1 cellular context compared by ENCODE assay signal in genomic region chr3:15332405-15333098, GRCh38.
TF ChIP-seq lines count a peak whose summit lies in the region.

Gene SH3BP5, minus strand, starts transcription at chr3:15332586. Its CDS starts 178 bp downstream, at chr3:15332408.

TF ChIP-seq in K562, 482 proteins besides CTCF, POLR2A, EP300 and RAD21 (continued from another document and continues in another):
- TF ChIP-seq SIN3A (IDR thresholded peaks at IDR 0.05; ENCODE audit: borderline replicate concordance in 2 of 2, control insufficient read depth in 1 of 2, low read depth in 2 of 2, low read length in 2 of 2) (peak in 1 of 2 experiments; percentile 71; a peak in 1 of 4 replicates), XRCC3 (IDR thresholded peaks at IDR 0.05) (no peak), LEF1 (IDR thresholded peaks at IDR 0.05) (no peak), ZNF589 (CRISPR knock-in tag; IDR thresholded peaks at IDR 0.05; ENCODE audit: low read depth) (no peak), PBX2 (CRISPR knock-in tag; IDR thresholded peaks at IDR 0.05; ENCODE audit: low read depth) (no peak), PBX2 (tag; conservative IDR thresholded peaks at IDR 0.05; ENCODE audit: low read depth) (no peak), NRF1 (conservative IDR thresholded peaks at IDR 0.05 in 1 of 2, IDR thresholded peaks at IDR 0.05 in 1 of 2) (peak; percentile 40 to 54), KAT7 (CRISPR knock-in tag; IDR thresholded peaks at IDR 0.05; ENCODE audit: borderline replicate concordance) (no peak), KLF10 (CRISPR knock-in tag; IDR thresholded peaks at IDR 0.05) (no peak), ZFX (CRISPR knock-in tag; IDR thresholded peaks at IDR 0.05) (peak; percentile 66), ARID3A (IDR thresholded peaks at IDR 0.05; ENCODE audit: borderline replicate concordance, low read depth, low read length) (no peak), JUND (IDR thresholded peaks at IDR 0.05; ENCODE audit: borderline replicate concordance, low read depth, low read length) (0 out of 2 replicates have a peak, but pooled peaks have one; percentile 15), JUND (tag; IDR thresholded peaks at IDR 0.05; ENCODE audit: borderline replicate concordance, low read depth, low read length) (peak; percentile 34; the same call in 1 of the 3 replicates), ZNF239 (CRISPR knock-in tag; IDR thresholded peaks at IDR 0.05) (no peak), MCM2 (IDR thresholded peaks at IDR 0.05; ENCODE audit: low read depth) (no peak), GMEB1 (CRISPR knock-in tag; IDR thresholded peaks at IDR 0.05) (no peak), TAL1 (IDR thresholded peaks at IDR 0.05) (no peak), L3MBTL2 (IDR thresholded peaks at IDR 0.05) (peak; percentile 76), MAZ (CRISPR knock-in tag; conservative IDR thresholded peaks at IDR 0.05 in 1 of 2, IDR thresholded peaks at IDR 0.05 in 1 of 2) (peak; percentile 63 to 66; a peak in 3 of 4 replicates), ZNF41 (CRISPR knock-in tag; conservative IDR thresholded peaks at IDR 0.05) (no peak), GABPB1 (CRISPR knock-in tag; IDR thresholded peaks at IDR 0.05) (peak; percentile 46), ELF1 (tag; IDR thresholded peaks at IDR 0.05) (no peak; the same call in 1 of the 2 replicates), NCOA2 (IDR thresholded peaks at IDR 0.05; ENCODE audit: partially characterized antibody in 2 of 2) (no peak), MNT (conservative IDR thresholded peaks at IDR 0.05) (peak in 1 of 2 experiments; percentile 33; a peak in 1 of 4 replicates), E2F6 (IDR thresholded peaks at IDR 0.05; ENCODE audit: borderline replicate concordance in 1 of 2, extremely low read depth in 1 of 2, insufficient read depth in 1 of 2, insufficient read length in 1 of 2, low read depth in 1 of 2, low read length in 1 of 2, poor library complexity in 1 of 2, severe bottlenecking in 1 of 2) (peak; percentile 13 to 84), ZNF175 (CRISPR knock-in tag; IDR thresholded peaks at IDR 0.05; ENCODE audit: low read depth) (no peak), SMAD1 (IDR thresholded peaks at IDR 0.05; ENCODE audit: low read depth, low read length, partially characterized antibody) (peak; percentile 23), PRPF4 (IDR thresholded peaks at IDR 0.05; ENCODE audit: insufficient read depth, low read depth, low read length, poor library complexity, severe bottlenecking) (no peak), ZBTB17 (CRISPR knock-in tag; IDR thresholded peaks at IDR 0.05) (0 out of 2 replicates have a peak, but pooled peaks have one; percentile 45), BRD9 (IDR thresholded peaks at IDR 0.05; ENCODE audit: low read depth, partially characterized antibody) (no peak), ZNF583 (CRISPR knock-in tag; IDR thresholded peaks at IDR 0.05) (peak; percentile 65; the same call in 1 of the 2 replicates), ZNF431 (CRISPR knock-in tag; IDR thresholded peaks at IDR 0.05) (no peak; the same call in 1 of the 2 replicates), ZNF384 (IDR thresholded peaks at IDR 0.05; ENCODE audit: low read depth, low read length) (no peak), HLTF (IDR thresholded peaks at IDR 0.05) (no peak), PCBP1 (IDR thresholded peaks at IDR 0.05; ENCODE audit: low read depth, low read length, poor library complexity, severe bottlenecking) (peak; percentile 7)
- TF ChIP-seq, protein P1, sequence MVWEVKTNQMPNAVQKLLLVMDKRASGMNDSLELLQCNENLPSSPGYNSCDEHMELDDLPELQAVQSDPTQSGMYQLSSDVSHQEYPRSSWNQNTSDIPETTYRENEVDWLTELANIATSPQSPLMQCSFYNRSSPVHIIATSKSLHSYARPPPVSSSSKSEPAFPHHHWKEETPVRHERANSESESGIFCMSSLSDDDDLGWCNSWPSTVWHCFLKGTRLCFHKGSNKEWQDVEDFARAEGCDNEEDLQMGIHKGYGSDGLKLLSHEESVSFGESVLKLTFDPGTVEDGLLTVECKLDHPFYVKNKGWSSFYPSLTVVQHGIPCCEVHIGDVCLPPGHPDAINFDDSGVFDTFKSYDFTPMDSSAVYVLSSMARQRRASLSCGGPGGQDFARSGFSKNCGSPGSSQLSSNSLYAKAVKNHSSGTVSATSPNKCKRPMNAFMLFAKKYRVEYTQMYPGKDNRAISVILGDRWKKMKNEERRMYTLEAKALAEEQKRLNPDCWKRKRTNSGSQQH (CRISPR knock-in tag; IDR thresholded peaks at IDR 0.05): 0 out of 2 replicates have a peak, but pooled peaks have one; percentile 4
- TF ChIP-seq, protein P2, sequence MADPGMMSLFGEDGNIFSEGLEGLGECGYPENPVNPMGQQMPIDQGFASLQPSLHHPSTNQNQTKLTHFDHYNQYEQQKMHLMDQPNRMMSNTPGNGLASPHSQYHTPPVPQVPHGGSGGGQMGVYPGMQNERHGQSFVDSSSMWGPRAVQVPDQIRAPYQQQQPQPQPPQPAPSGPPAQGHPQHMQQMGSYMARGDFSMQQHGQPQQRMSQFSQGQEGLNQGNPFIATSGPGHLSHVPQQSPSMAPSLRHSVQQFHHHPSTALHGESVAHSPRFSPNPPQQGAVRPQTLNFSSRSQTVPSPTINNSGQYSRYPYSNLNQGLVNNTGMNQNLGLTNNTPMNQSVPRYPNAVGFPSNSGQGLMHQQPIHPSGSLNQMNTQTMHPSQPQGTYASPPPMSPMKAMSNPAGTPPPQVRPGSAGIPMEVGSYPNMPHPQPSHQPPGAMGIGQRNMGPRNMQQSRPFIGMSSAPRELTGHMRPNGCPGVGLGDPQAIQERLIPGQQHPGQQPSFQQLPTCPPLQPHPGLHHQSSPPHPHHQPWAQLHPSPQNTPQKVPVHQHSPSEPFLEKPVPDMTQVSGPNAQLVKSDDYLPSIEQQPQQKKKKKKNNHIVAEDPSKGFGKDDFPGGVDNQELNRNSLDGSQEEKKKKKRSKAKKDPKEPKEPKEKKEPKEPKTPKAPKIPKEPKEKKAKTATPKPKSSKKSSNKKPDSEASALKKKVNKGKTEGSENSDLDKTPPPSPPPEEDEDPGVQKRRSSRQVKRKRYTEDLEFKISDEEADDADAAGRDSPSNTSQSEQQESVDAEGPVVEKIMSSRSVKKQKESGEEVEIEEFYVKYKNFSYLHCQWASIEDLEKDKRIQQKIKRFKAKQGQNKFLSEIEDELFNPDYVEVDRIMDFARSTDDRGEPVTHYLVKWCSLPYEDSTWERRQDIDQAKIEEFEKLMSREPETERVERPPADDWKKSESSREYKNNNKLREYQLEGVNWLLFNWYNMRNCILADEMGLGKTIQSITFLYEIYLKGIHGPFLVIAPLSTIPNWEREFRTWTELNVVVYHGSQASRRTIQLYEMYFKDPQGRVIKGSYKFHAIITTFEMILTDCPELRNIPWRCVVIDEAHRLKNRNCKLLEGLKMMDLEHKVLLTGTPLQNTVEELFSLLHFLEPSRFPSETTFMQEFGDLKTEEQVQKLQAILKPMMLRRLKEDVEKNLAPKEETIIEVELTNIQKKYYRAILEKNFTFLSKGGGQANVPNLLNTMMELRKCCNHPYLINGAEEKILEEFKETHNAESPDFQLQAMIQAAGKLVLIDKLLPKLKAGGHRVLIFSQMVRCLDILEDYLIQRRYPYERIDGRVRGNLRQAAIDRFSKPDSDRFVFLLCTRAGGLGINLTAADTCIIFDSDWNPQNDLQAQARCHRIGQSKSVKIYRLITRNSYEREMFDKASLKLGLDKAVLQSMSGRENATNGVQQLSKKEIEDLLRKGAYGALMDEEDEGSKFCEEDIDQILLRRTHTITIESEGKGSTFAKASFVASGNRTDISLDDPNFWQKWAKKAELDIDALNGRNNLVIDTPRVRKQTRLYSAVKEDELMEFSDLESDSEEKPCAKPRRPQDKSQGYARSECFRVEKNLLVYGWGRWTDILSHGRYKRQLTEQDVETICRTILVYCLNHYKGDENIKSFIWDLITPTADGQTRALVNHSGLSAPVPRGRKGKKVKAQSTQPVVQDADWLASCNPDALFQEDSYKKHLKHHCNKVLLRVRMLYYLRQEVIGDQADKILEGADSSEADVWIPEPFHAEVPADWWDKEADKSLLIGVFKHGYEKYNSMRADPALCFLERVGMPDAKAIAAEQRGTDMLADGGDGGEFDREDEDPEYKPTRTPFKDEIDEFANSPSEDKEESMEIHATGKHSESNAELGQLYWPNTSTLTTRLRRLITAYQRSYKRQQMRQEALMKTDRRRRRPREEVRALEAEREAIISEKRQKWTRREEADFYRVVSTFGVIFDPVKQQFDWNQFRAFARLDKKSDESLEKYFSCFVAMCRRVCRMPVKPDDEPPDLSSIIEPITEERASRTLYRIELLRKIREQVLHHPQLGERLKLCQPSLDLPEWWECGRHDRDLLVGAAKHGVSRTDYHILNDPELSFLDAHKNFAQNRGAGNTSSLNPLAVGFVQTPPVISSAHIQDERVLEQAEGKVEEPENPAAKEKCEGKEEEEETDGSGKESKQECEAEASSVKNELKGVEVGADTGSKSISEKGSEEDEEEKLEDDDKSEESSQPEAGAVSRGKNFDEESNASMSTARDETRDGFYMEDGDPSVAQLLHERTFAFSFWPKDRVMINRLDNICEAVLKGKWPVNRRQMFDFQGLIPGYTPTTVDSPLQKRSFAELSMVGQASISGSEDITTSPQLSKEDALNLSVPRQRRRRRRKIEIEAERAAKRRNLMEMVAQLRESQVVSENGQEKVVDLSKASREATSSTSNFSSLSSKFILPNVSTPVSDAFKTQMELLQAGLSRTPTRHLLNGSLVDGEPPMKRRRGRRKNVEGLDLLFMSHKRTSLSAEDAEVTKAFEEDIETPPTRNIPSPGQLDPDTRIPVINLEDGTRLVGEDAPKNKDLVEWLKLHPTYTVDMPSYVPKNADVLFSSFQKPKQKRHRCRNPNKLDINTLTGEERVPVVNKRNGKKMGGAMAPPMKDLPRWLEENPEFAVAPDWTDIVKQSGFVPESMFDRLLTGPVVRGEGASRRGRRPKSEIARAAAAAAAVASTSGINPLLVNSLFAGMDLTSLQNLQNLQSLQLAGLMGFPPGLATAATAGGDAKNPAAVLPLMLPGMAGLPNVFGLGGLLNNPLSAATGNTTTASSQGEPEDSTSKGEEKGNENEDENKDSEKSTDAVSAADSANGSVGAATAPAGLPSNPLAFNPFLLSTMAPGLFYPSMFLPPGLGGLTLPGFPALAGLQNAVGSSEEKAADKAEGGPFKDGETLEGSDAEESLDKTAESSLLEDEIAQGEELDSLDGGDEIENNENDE (IDR thresholded peaks at IDR 0.05; ENCODE audit: low read depth, low read length): no peak
- TF ChIP-seq, protein P3, sequence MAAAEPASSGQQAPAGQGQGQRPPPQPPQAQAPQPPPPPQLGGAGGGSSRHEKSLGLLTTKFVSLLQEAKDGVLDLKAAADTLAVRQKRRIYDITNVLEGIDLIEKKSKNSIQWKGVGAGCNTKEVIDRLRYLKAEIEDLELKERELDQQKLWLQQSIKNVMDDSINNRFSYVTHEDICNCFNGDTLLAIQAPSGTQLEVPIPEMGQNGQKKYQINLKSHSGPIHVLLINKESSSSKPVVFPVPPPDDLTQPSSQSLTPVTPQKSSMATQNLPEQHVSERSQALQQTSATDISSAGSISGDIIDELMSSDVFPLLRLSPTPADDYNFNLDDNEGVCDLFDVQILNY (CRISPR knock-in tag; IDR thresholded peaks at IDR 0.05): no peak
